In the genomic region with DNA sequence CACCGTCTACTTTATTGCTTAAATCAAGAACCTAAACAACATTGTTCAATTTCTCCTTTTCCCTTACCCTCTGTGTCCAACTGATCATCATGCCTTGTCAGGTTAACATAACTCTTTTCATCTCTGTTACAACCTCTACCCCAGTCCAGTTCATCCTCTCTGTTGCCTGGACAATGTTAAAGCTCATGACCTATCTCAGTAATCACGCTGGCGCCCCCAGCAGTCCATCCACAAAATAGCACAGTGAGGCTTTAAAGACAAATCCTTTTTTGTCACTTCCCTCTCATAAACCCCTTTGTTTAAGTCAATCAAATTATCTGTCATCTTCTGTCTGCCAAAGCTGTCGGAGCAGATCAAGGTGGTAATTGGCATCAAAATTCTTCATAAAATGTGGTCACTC, we compare ENCODE assay signal across 8 cellular contexts.
DNase-seq lines count a peak whose midpoint lies in the region; ATAC-seq, FAIRE-seq and TF ChIP-seq lines count a peak whose summit lies in the region.

No MANE protein-coding gene starts in this region.

- no peak overlapping the region for H3K27ac ChIP-seq in trophoblast cell (ENCODE audit: low read depth, low read length)

- H3K9ac ChIP-seq in trophoblast cell (ENCODE audit: low read length) = no peak overlapping the region

- H3K23ac ChIP-seq in trophoblast cell (ENCODE audit: low read length) = no peak overlapping the region

- no peak overlapping the region for H4K91ac ChIP-seq in trophoblast cell (ENCODE audit: low read depth, low read length)

- no peak overlapping the region for H3K18ac ChIP-seq in trophoblast cell (ENCODE audit: low read length)

- peaks cover 3% of the 10 kb centered on the region for H3K79me2 ChIP-seq in trophoblast cell (ENCODE audit: control insufficient read depth, insufficient read depth, low read length, poor library complexity)

- no peaks in the 10 kb centered on the region for H3K4me1 ChIP-seq in trophoblast cell (ENCODE audit: control insufficient read depth in 1 of 2, insufficient read depth in 2 of 2, low read length in 2 of 2)

- DNase-seq in AG20443 (ENCODE audit: low spot score) (peak; percentile 47), NCI-H1694 (lab: John Stamatoyannopoulos, UW) (peak; percentile 6), fibroblast of gingiva (ENCODE audit: low read depth) (peak; percentile 39), trophoblast cell (peak; percentile 61 to 70), GM12892 (ENCODE audit: insufficient read length) (no peak)
- DNase-seq in activated CD8-positive, alpha-beta memory T cell treated with anti-CD3 and anti-CD28 coated beads for 4 hours (ENCODE audit: low read depth in 2 of 2) = peak; percentile 14 to 28

- peak; percentile 45 for ATAC-seq in GM19467 (IDR thresholded peaks at IDR 0.05; ENCODE audit: unreplicated experiment)
- ATAC-seq in HG03097 (IDR thresholded peaks at IDR 0.05; ENCODE audit: low FRiP score, unreplicated experiment) = no peak

- H3K9me3 ChIP-seq in trophoblast cell (ENCODE audit: insufficient read depth, low read depth, low read length) = no peaks in the 10 kb centered on the region

- H3K36me3 ChIP-seq in trophoblast cell (ENCODE audit: control insufficient read depth in 1 of 2, insufficient read depth in 2 of 2, low read length in 2 of 2) = peaks cover 2 to 11% of the 10 kb centered on the region in 2 experiments

- FAIRE-seq in GM12892 (lab: Jason Lieb, UNC) = no peak

- no peak overlapping the region for H2BK120ac ChIP-seq in trophoblast cell (ENCODE audit: insufficient read depth, low read length, poor library complexity)

- H3K14ac ChIP-seq in trophoblast cell (ENCODE audit: low read length) = no peak overlapping the region

- H3K4me3 ChIP-seq in trophoblast cell (ENCODE audit: low read depth, low read length) = no peak overlapping the region

- no CpG with 5 or more reads among the region's 4 CpGs for WGBS in trophoblast cell (ENCODE audit: extremely low coverage, insufficient coverage, insufficient read length)

- no peak overlapping the region for H4K12ac ChIP-seq in trophoblast cell (ENCODE audit: low read depth, low read length)

- no peak overlapping the region for H4K8ac ChIP-seq in trophoblast cell (ENCODE audit: low read depth, low read length)

- H2BK12ac ChIP-seq in trophoblast cell (ENCODE audit: low read length) = no peak overlapping the region

- H2BK5ac ChIP-seq in trophoblast cell (ENCODE audit: low read depth, low read length, poor library complexity) = no peak overlapping the region

- no peaks in the 10 kb centered on the region for H3K27me3 ChIP-seq in trophoblast cell (ENCODE audit: insufficient read depth, low read length)

- H2AK5ac ChIP-seq in trophoblast cell (ENCODE audit: low read length) = no peak overlapping the region

- no peaks in the 10 kb centered on the region for H3K79me1 ChIP-seq in trophoblast cell (ENCODE audit: low read length)

- no peak overlapping the region for H3K4ac ChIP-seq in trophoblast cell (ENCODE audit: low read depth, low read length)

- no peak overlapping the region for H3K4me2 ChIP-seq in trophoblast cell (ENCODE audit: low read length)

- no peak for TF ChIP-seq POLR2A in GM12892 (IDR thresholded peaks at IDR 0.05; ENCODE audit: low read depth, low read length)

- H2AFZ ChIP-seq in trophoblast cell (ENCODE audit: insufficient read depth, low read length, poor library complexity) = no peak overlapping the region
